23 cellular contexts compared by ENCODE assay signal in genomic region chr11:57180141-57180561, GRCh38. TPM values are rescaled to one million over a fixed set of nuclear protein-coding genes. Genes with fewer than 3 reads are reported as not detected.
DNase-seq lines count a peak whose midpoint lies in the region; ATAC-seq, FAIRE-seq and TF ChIP-seq lines count a peak whose summit lies in the region.
"Had no signal": no experiment of that assay in that cellular context is flagged by ENCODE, and none has a peak within 500 bp of the region (broad histone marks: within the 10 kb centered on the region; RNA-seq: fewer than 3 reads in every experiment).

No MANE protein-coding gene starts in this region.

- H3K27ac Mint-ChIP-seq in endothelial cell (ENCODE audit: unreplicated experiment) (no peak overlapping the region), nephron progenitor cell (no peak overlapping the region)
- H3K27ac Mint-ChIP-seq in activated CD4-positive, alpha-beta T cell treated with anti-CD3 and anti-CD28 coated beads for 36 hours, result no peak overlapping the region
- H3K27ac Mint-ChIP-seq in CD8-positive, alpha-beta memory T cell, result no peak overlapping the region
- H3K27ac Mint-ChIP-seq: activated naive CD4-positive, alpha-beta T cell treated with anti-CD3 and anti-CD28 coated beads, Interleukin-2, amount 10 ng/mL, durations not matched to agents 7 days and 5 days; CD8-positive, alpha-beta T cell; natural killer cell; T-cell had no signal

- H3K36me3 ChIP-seq in left ventricle myocardium inferior, result no peaks in the 10 kb centered on the region
- H3K36me3 ChIP-seq in CD8-positive, alpha-beta memory T cell (ENCODE audit: insufficient read depth, low read length), result no peaks in the 10 kb centered on the region
- H3K36me3 ChIP-seq: esophagus squamous epithelium, HAP-1, heart right ventricle, right lobe of liver, tibial nerve had no signal

- ATAC-seq in left ventricle myocardium superior, result no peak
- no peak for ATAC-seq in activated CD4-positive, alpha-beta T cell treated with anti-CD3 and anti-CD28 coated beads for 36 hours
- ATAC-seq: body of pancreas; CD8-positive, alpha-beta T cell; GM12878; natural killer cell; right lobe of liver; T-cell had no signal

- H3K9me3 ChIP-seq in left ventricle myocardium inferior (replicated peaks), result no peaks in the 10 kb centered on the region
- H3K9me3 ChIP-seq in CD8-positive, alpha-beta memory T cell (ENCODE audit: low read length), result no peaks in the 10 kb centered on the region
- H3K9me3 ChIP-seq: body of pancreas, esophagus squamous epithelium, HAP-1, heart right ventricle, right lobe of liver, tibial nerve had no signal

- H3K27me3 Mint-ChIP-seq in endothelial cell (ENCODE audit: unreplicated experiment) (peaks cover 19% of the 10 kb centered on the region), nephron progenitor cell (ENCODE audit: low read depth, poor library complexity) (peaks cover 17% of the 10 kb centered on the region)
- H3K27me3 Mint-ChIP-seq in activated CD4-positive, alpha-beta T cell treated with anti-CD3 and anti-CD28 coated beads for 36 hours, result peaks cover 30% of the 10 kb centered on the region
- H3K27me3 Mint-ChIP-seq in CD8-positive, alpha-beta memory T cell, result peaks cover 24 to 55% of the 10 kb centered on the region in 2 donors

- DNase-seq in left ventricle myocardium inferior, result no peak
- no peak for DNase-seq in left ventricle myocardium superior
- no peak for DNase-seq in endothelial cell (ENCODE audit: low spot score)
- peak; percentile 70 for DNase-seq in nephron progenitor cell
- no peak for DNase-seq in epidermal melanocyte (ENCODE audit: insufficient read length, low spot score)
- DNase-seq in activated CD4-positive, alpha-beta T cell treated with anti-CD3 and anti-CD28 coated beads for 36 hours, result no peak
- DNase-seq in RCC 7860 (ENCODE audit: low spot score), result no peak
- no peak for DNase-seq in CD8-positive, alpha-beta memory T cell
- DNase-seq: activated CD8-positive, alpha-beta memory T cell treated with anti-CD3 and anti-CD28 coated beads, Interleukin-2, amount 50 U/mL, for 4 hours; activated naive CD4-positive, alpha-beta T cell treated with anti-CD3 and anti-CD28 coated beads, Interleukin-2, amount 10 ng/mL, durations not matched to agents 7 days and 5 days; CD8-positive, alpha-beta T cell; esophagus squamous epithelium; heart right ventricle; natural killer cell; NCI-H1694; NCI-H69; right lobe of liver; T-cell had no signal

- H3K4me3 ChIP-seq in left ventricle myocardium inferior, result peak overlapping the region; percentile 26
- H3K4me3 ChIP-seq in CD8-positive, alpha-beta memory T cell (ENCODE audit: low read length), result no peak overlapping the region
- H3K4me3 ChIP-seq: body of pancreas, esophagus squamous epithelium, GM12878, HAP-1, right lobe of liver, tibial nerve had no signal

- H3K27me3 ChIP-seq in left ventricle myocardium inferior (ENCODE audit: low read depth), result peaks cover 35% of the 10 kb centered on the region
- H3K27me3 ChIP-seq in CD8-positive, alpha-beta memory T cell (ENCODE audit: insufficient read depth, low read length, poor library complexity, severe bottlenecking), result peaks cover 4% of the 10 kb centered on the region
- H3K27me3 ChIP-seq: body of pancreas, right lobe of liver had no signal

- peaks cover 17% of the 10 kb centered on the region for H3K4me1 ChIP-seq in left ventricle myocardium inferior
- H3K4me1 ChIP-seq in CD8-positive, alpha-beta memory T cell (ENCODE audit: insufficient read depth, low read length), result no peaks in the 10 kb centered on the region
- H3K4me1 ChIP-seq: HAP-1, right lobe of liver had no signal

- intact Hi-C loops in left ventricle myocardium inferior (cut with micrococcal nuclease) (no loop called here), left ventricle myocardium superior (cut with micrococcal nuclease) (no loop called here)
- intact Hi-C loops in activated CD4-positive, alpha-beta T cell treated with anti-CD3 and anti-CD28 coated beads for 36 hours (cut with DNase I, micrococcal nuclease), result no loop called here

- no peaks in the 10 kb centered on the region for H3K9me3 Mint-ChIP-seq in endothelial cell (ENCODE audit: unreplicated experiment)
- no peaks in the 10 kb centered on the region for H3K9me3 Mint-ChIP-seq in nephron progenitor cell
- no peaks in the 10 kb centered on the region for H3K9me3 Mint-ChIP-seq in activated CD4-positive, alpha-beta T cell treated with anti-CD3 and anti-CD28 coated beads for 36 hours (ENCODE audit: low read depth)
- peaks cover 0 to 7% (median 2%) of the 10 kb centered on the region in 5 donors for H3K9me3 Mint-ChIP-seq in CD8-positive, alpha-beta memory T cell
- H3K9me3 Mint-ChIP-seq: activated naive CD4-positive, alpha-beta T cell treated with anti-CD3 and anti-CD28 coated beads, Interleukin-2, amount 10 ng/mL, durations not matched to agents 7 days and 5 days; T-cell had no signal

- H3K27ac ChIP-seq in left ventricle myocardium inferior (replicated peaks), result no peak overlapping the region
- H3K27ac ChIP-seq in CD8-positive, alpha-beta memory T cell (ENCODE audit: low read depth, low read length), result no peak overlapping the region
- H3K27ac ChIP-seq: body of pancreas, esophagus squamous epithelium, heart right ventricle, right lobe of liver, RWPE1, tibial nerve had no signal

- TF ChIP-seq CTCF in left ventricle myocardium inferior (IDR thresholded peaks at IDR 0.05; ENCODE audit: borderline replicate concordance) (no peak), endothelial cell (IDR thresholded peaks at IDR 0.05; ENCODE audit: unreplicated experiment) (no peak), nephron progenitor cell (IDR thresholded peaks at IDR 0.05) (no peak)

- H3K4me3 Mint-ChIP-seq in endothelial cell (ENCODE audit: unreplicated experiment) (peak overlapping the region; percentile 82), nephron progenitor cell (peak overlapping the region; percentile 76)
- H3K4me3 Mint-ChIP-seq in activated CD4-positive, alpha-beta T cell treated with anti-CD3 and anti-CD28 coated beads for 36 hours, result no peak overlapping the region
- H3K4me3 Mint-ChIP-seq in CD8-positive, alpha-beta memory T cell, result no peak overlapping the region
- H3K4me3 Mint-ChIP-seq: activated naive CD4-positive, alpha-beta T cell treated with anti-CD3 and anti-CD28 coated beads, Interleukin-2, amount 10 ng/mL, durations not matched to agents 7 days and 5 days; CD8-positive, alpha-beta T cell; natural killer cell; T-cell had no signal

- POLR2A ChIA-PET in activated CD4-positive, alpha-beta T cell treated with anti-CD3 and anti-CD28 coated beads for 36 hours (lab: Charles Lee), result no interaction called here
- POLR2A ChIA-PET in CD8-positive, alpha-beta memory T cell (lab: Charles Lee), result no interaction called here

- FAIRE-seq in RCC 7860 (lab: Jason Lieb, UNC), result no peak
- FAIRE-seq: GM12878 had no signal

- H3K36me3 Mint-ChIP-seq in endothelial cell (ENCODE audit: low read depth, unreplicated experiment) (peaks cover 4% of the 10 kb centered on the region), nephron progenitor cell (ENCODE audit: low read depth) (no peaks in the 10 kb centered on the region)
- H3K36me3 Mint-ChIP-seq in activated CD4-positive, alpha-beta T cell treated with anti-CD3 and anti-CD28 coated beads for 36 hours (ENCODE audit: low read depth), result no peaks in the 10 kb centered on the region
- no peaks in the 10 kb centered on the region for H3K36me3 Mint-ChIP-seq in CD8-positive, alpha-beta memory T cell
- H3K36me3 Mint-ChIP-seq: activated naive CD4-positive, alpha-beta T cell treated with anti-CD3 and anti-CD28 coated beads, Interleukin-2, amount 10 ng/mL, durations not matched to agents 7 days and 5 days; CD8-positive, alpha-beta T cell; natural killer cell; T-cell had no signal

- H3K4me1 Mint-ChIP-seq in endothelial cell (ENCODE audit: unreplicated experiment) (peaks cover 22% of the 10 kb centered on the region), nephron progenitor cell (peaks cover 31% of the 10 kb centered on the region)
- peaks cover 4% of the 10 kb centered on the region for H3K4me1 Mint-ChIP-seq in activated CD4-positive, alpha-beta T cell treated with anti-CD3 and anti-CD28 coated beads for 36 hours
- no peaks in the 10 kb centered on the region for H3K4me1 Mint-ChIP-seq in CD8-positive, alpha-beta memory T cell
- H3K4me1 Mint-ChIP-seq: activated naive CD4-positive, alpha-beta T cell treated with anti-CD3 and anti-CD28 coated beads, Interleukin-2, amount 10 ng/mL, durations not matched to agents 7 days and 5 days had no signal

- CTCF ChIA-PET in activated CD4-positive, alpha-beta T cell treated with anti-CD3 and anti-CD28 coated beads for 36 hours (lab: Charles Lee), result no interaction called here
- CTCF ChIA-PET in CD8-positive, alpha-beta memory T cell (lab: Charles Lee), result no interaction called here

RNA-seq across cellular contexts. Expression of gene LRRC55, which starts 1.6 kb away (rescaled TPM):
- total RNA-seq in left ventricle myocardium inferior (0.16 TPM), left ventricle myocardium superior (0.35 TPM), endothelial cell (ENCODE audit: unreplicated experiment) (4.7 TPM)
- not detected for total RNA-seq in activated CD4-positive, alpha-beta T cell treated with anti-CD3 and anti-CD28 coated beads for 36 hours
- not detected for total RNA-seq in CD8-positive, alpha-beta memory T cell
- polyA plus RNA-seq in CD8-positive, alpha-beta memory T cell, result not detected
- total RNA-seq: body of pancreas; CD8-positive, alpha-beta T cell; GM12878; natural killer cell; T-cell; tibial nerve had no signal

RNA-seq across cellular contexts. Expression of gene APLNR, which starts 56.9 kb away (rescaled TPM):
- total RNA-seq in left ventricle myocardium inferior (8.5 TPM), left ventricle myocardium superior (21.0 TPM), endothelial cell (ENCODE audit: unreplicated experiment) (48.8 TPM)
- not detected for total RNA-seq in activated CD4-positive, alpha-beta T cell treated with anti-CD3 and anti-CD28 coated beads for 36 hours
- not detected for total RNA-seq in CD8-positive, alpha-beta memory T cell
- not detected for polyA plus RNA-seq in CD8-positive, alpha-beta memory T cell
- total RNA-seq: CD8-positive, alpha-beta T cell; GM12878; T-cell had no signal

Comparison
In these comparisons a context has a peak if more than half of its experiments do, and no peak if none do; other contexts are left out.
1. H3K4me3 Mint-ChIP-seq: peak in endothelial cell (single experiment) and nephron progenitor cell (single experiment); none in activated CD4-positive, alpha-beta T cell treated with anti-CD3 and anti-CD28 coated beads for 36 hours (single experiment) and CD8-positive, alpha-beta memory T cell (0 of 7).